In genomic region chr13:33244907-33245287, GRCh38 we compare ENCODE assay signal across 20 cellular contexts. TPM values are rescaled to one million over a fixed set of nuclear protein-coding genes. Genes with fewer than 3 reads are reported as not detected.
DNase-seq lines count a peak whose midpoint lies in the region; ATAC-seq, FAIRE-seq and TF ChIP-seq lines count a peak whose summit lies in the region.
"Had no signal": no experiment of that assay in that cellular context is flagged by ENCODE, and none has a peak within 500 bp of the region (broad histone marks: within the 10 kb centered on the region; RNA-seq: fewer than 3 reads in every experiment).

No MANE protein-coding gene starts in this region.

- H3K4me3 Mint-ChIP-seq in astrocyte (ENCODE audit: unreplicated experiment) = no peak overlapping the region
- no peak overlapping the region for H3K4me3 Mint-ChIP-seq in activated CD4-positive, alpha-beta T cell treated with anti-CD3 and anti-CD28 coated beads for 36 hours
- H3K4me3 Mint-ChIP-seq: CD8-positive, alpha-beta memory T cell had no signal

- WGBS in neuronal stem cell (ENCODE audit: extremely low coverage in 2 of 2, insufficient read length in 2 of 2, insufficient replicate concordance in 1 of 2), 2 donors = no CpG with 5 or more reads among the region's 4 CpGs

- no peak for TF ChIP-seq POLR2A in GM12891 (IDR thresholded peaks at IDR 0.05; ENCODE audit: low read depth, low read length)

- POLR2A ChIA-PET in activated CD4-positive, alpha-beta T cell treated with anti-CD3 and anti-CD28 coated beads for 36 hours (lab: Charles Lee) = no interaction called here

- intact Hi-C loops in activated CD4-positive, alpha-beta T cell treated with anti-CD3 and anti-CD28 coated beads for 36 hours (cut with DNase I, micrococcal nuclease) = no loop called here

- H2AFZ ChIP-seq in astrocyte (ENCODE audit: low read depth, low read length) = no peak overlapping the region
- H2AFZ ChIP-seq in neuron (ENCODE audit: low read depth, low read length) = peak overlapping the region; percentile 26
- no peak overlapping the region for H2AFZ ChIP-seq in neuronal stem cell (ENCODE audit: low read length)

- H2BK15ac ChIP-seq in neuronal stem cell (ENCODE audit: low read length) = no peak overlapping the region

- no peak overlapping the region for H3K4me2 ChIP-seq in astrocyte (ENCODE audit: low read length)
- no peak overlapping the region for H3K4me2 ChIP-seq in neuronal stem cell (ENCODE audit: insufficient read depth, low read length, poor library complexity, severe bottlenecking)
- H3K4me2 ChIP-seq: BLaER1 treated with 17β-estradiol and CSF1 and Interleukin-3, amounts not matched to agents 10 nM and 100 nM had no signal

- H3K79me1 ChIP-seq in neuronal stem cell (ENCODE audit: low read depth, low read length) = no peaks in the 10 kb centered on the region

- H3K27ac ChIP-seq in astrocyte (ENCODE audit: low read depth, low read length) (peak overlapping the region; percentile 10), epithelial cell of prostate (peak overlapping the region; percentile 43), neuronal stem cell (replicated peaks; ENCODE audit: low read length) (no peak overlapping the region)
- H3K27ac ChIP-seq: BLaER1 treated with 17β-estradiol and CSF1 and Interleukin-3, amounts not matched to agents 10 nM and 100 nM had no signal

- H2BK12ac ChIP-seq in neuronal stem cell (ENCODE audit: low read length) = no peak overlapping the region

- H3K27me3 ChIP-seq in astrocyte (ENCODE audit: insufficient read depth, low read length) (no peaks in the 10 kb centered on the region), neuron (ENCODE audit: insufficient read depth, low read length) (no peaks in the 10 kb centered on the region), neuronal stem cell (ENCODE audit: control insufficient read depth in 3 of 3, insufficient read depth in 3 of 3, low read depth in 1 of 3, low read length in 3 of 3) (no peaks in the 10 kb centered on the region)
- H3K27me3 ChIP-seq: BLaER1 treated with 17β-estradiol and CSF1 and Interleukin-3, amounts not matched to agents 10 nM and 100 nM had no signal

- H3K9me3 Mint-ChIP-seq in astrocyte (ENCODE audit: unreplicated experiment) = peaks cover 7% of the 10 kb centered on the region
- no peaks in the 10 kb centered on the region for H3K9me3 Mint-ChIP-seq in activated CD4-positive, alpha-beta T cell treated with anti-CD3 and anti-CD28 coated beads for 36 hours (ENCODE audit: low read depth)

- peaks cover 44% of the 10 kb centered on the region for H3K4me1 Mint-ChIP-seq in astrocyte (ENCODE audit: low read depth, unreplicated experiment)
- no peaks in the 10 kb centered on the region for H3K4me1 Mint-ChIP-seq in activated CD4-positive, alpha-beta T cell treated with anti-CD3 and anti-CD28 coated beads for 36 hours
- H3K4me1 Mint-ChIP-seq: CD8-positive, alpha-beta memory T cell had no signal

- H3K9me3 ChIP-seq in astrocyte (ENCODE audit: insufficient read depth, low read depth, low read length) (no peaks in the 10 kb centered on the region), neuron (ENCODE audit: low read length) (no peaks in the 10 kb centered on the region), neuronal stem cell (replicated peaks in 1 of 2; ENCODE audit: control insufficient read depth in 2 of 2, insufficient read depth in 1 of 2, low read depth in 1 of 2, low read length in 2 of 2) (peaks cover 2 to 7% of the 10 kb centered on the region in 2 donors)

- no peak overlapping the region for H4K8ac ChIP-seq in neuronal stem cell (ENCODE audit: low read depth, low read length)

- H3K36me3 Mint-ChIP-seq in astrocyte (ENCODE audit: low read depth, unreplicated experiment) = peaks cover 19% of the 10 kb centered on the region
- H3K36me3 Mint-ChIP-seq in activated CD4-positive, alpha-beta T cell treated with anti-CD3 and anti-CD28 coated beads for 36 hours (ENCODE audit: low read depth) = no peaks in the 10 kb centered on the region
- H3K36me3 Mint-ChIP-seq: CD8-positive, alpha-beta memory T cell had no signal

- no peak overlapping the region for H3K18ac ChIP-seq in neuronal stem cell (ENCODE audit: low read length)

- H3K14ac ChIP-seq in neuronal stem cell (ENCODE audit: low read length) = no peak overlapping the region

- no peak for TF ChIP-seq CTCF in astrocyte (IDR thresholded peaks at IDR 0.05; ENCODE audit: insufficient read depth, low read depth, low read length)

- DNase-seq in GM12891 (ENCODE audit: insufficient read length, low spot score) = no peak
- peak; percentile 17 for DNase-seq in astrocyte (ENCODE audit: low read depth)
- peak; percentile 36 for DNase-seq in epithelial cell of prostate (ENCODE audit: low read depth, low spot score)
- no peak for DNase-seq in NCI-H146 (lab: John Stamatoyannopoulos, UW)
- DNase-seq in neuronal stem cell (ENCODE audit: low spot score) = no peak
- no peak for DNase-seq in DMS 273 treated with DMSO at 0.1 percent for 48 hours (lab: John Stamatoyannopoulos, UW)
- no peak for DNase-seq in activated CD4-positive, alpha-beta T cell treated with anti-CD3 and anti-CD28 coated beads for 36 hours
- DNase-seq: CD8-positive, alpha-beta memory T cell; DMS79 treated with DMSO at 0.1 percent for 48 hours; GOT3; KBM-7; NCI-H1436; NCI-H2081; NCI-H510A; NCI-H774 had no signal

- H3K4me1 ChIP-seq in astrocyte (ENCODE audit: insufficient read depth, low read length) = peaks cover 23% of the 10 kb centered on the region
- H3K4me1 ChIP-seq in neuron (ENCODE audit: insufficient read depth, low read length) = peaks cover 3% of the 10 kb centered on the region
- H3K4me1 ChIP-seq in neuronal stem cell (ENCODE audit: control insufficient read depth in 2 of 2, insufficient read depth in 1 of 2, low read depth in 1 of 2, low read length in 2 of 2) = no peaks in the 10 kb centered on the region
- H3K4me1 ChIP-seq: BLaER1 treated with 17β-estradiol and CSF1 and Interleukin-3, amounts not matched to agents 10 nM and 100 nM had no signal

- CTCF ChIA-PET in activated CD4-positive, alpha-beta T cell treated with anti-CD3 and anti-CD28 coated beads for 36 hours (lab: Charles Lee) = interaction anchor here (1.2 kb wide), 1 partner anchor 17 kb away, joined by 3 read pairs; no protein-coding TSS in a partner anchor

- H3K4me3 ChIP-seq in astrocyte (ENCODE audit: insufficient read depth, low read depth, low read length) (no peak overlapping the region), neuron (ENCODE audit: low read length) (no peak overlapping the region), neuronal stem cell (ENCODE audit: low read length in 2 of 2) (no peak overlapping the region)
- H3K4me3 ChIP-seq: BLaER1 treated with 17β-estradiol and CSF1 and Interleukin-3, amounts not matched to agents 10 nM and 100 nM had no signal

- no peak overlapping the region for H3K27ac Mint-ChIP-seq in astrocyte (ENCODE audit: unreplicated experiment)
- no peak overlapping the region for H3K27ac Mint-ChIP-seq in activated CD4-positive, alpha-beta T cell treated with anti-CD3 and anti-CD28 coated beads for 36 hours
- H3K27ac Mint-ChIP-seq: CD8-positive, alpha-beta memory T cell had no signal

- peaks cover 93% of the 10 kb centered on the region for H3K79me2 ChIP-seq in astrocyte (ENCODE audit: insufficient read depth, low read length)

- no peak overlapping the region for H2BK5ac ChIP-seq in neuronal stem cell (ENCODE audit: low read length)

- H3K9ac ChIP-seq in astrocyte (ENCODE audit: low read length) (no peak overlapping the region), neuronal stem cell (ENCODE audit: low read depth, low read length, poor library complexity) (no peak overlapping the region)
- H3K9ac ChIP-seq: BLaER1 treated with 17β-estradiol and CSF1 and Interleukin-3, amounts not matched to agents 10 nM and 100 nM had no signal

- no peaks in the 10 kb centered on the region for H3K27me3 Mint-ChIP-seq in astrocyte (ENCODE audit: low read depth, unreplicated experiment)
- peaks cover 14% of the 10 kb centered on the region for H3K27me3 Mint-ChIP-seq in activated CD4-positive, alpha-beta T cell treated with anti-CD3 and anti-CD28 coated beads for 36 hours

- peak; percentile 33 for FAIRE-seq in GM12891 (lab: Jason Lieb, UNC)
- no peak for FAIRE-seq in astrocyte (lab: Jason Lieb, UNC)
- FAIRE-seq: A204.1, D721Med, GM12892 had no signal

- no peak for ATAC-seq in activated CD4-positive, alpha-beta T cell treated with anti-CD3 and anti-CD28 coated beads for 36 hours

- H3K4ac ChIP-seq in neuronal stem cell (ENCODE audit: low read length) = no peak overlapping the region

- no peak overlapping the region for H4K91ac ChIP-seq in neuronal stem cell (ENCODE audit: low read depth, low read length, poor library complexity)

- no peak overlapping the region for H3K23ac ChIP-seq in neuronal stem cell (ENCODE audit: low read depth, low read length, poor library complexity)

- H2BK120ac ChIP-seq in neuronal stem cell (ENCODE audit: low read depth, low read length) = no peak overlapping the region

- H3K36me3 ChIP-seq in astrocyte (ENCODE audit: insufficient read depth, low read length) = peaks cover 11% of the 10 kb centered on the region
- no peaks in the 10 kb centered on the region for H3K36me3 ChIP-seq in neuron (ENCODE audit: insufficient read depth, low read length)
- no peaks in the 10 kb centered on the region for H3K36me3 ChIP-seq in neuronal stem cell (replicated peaks in 1 of 2; ENCODE audit: control insufficient read depth in 2 of 2, insufficient read depth in 2 of 2, low read length in 2 of 2)
- H3K36me3 ChIP-seq: BLaER1 treated with 17β-estradiol and CSF1 and Interleukin-3, amounts not matched to agents 10 nM and 100 nM had no signal

- H2AK5ac ChIP-seq in neuronal stem cell (ENCODE audit: low read depth, low read length) = no peak overlapping the region

- peaks cover 3% of the 10 kb centered on the region for H4K20me1 ChIP-seq in astrocyte (ENCODE audit: insufficient read depth, low read length)
- H4K20me1 ChIP-seq: BLaER1 treated with 17β-estradiol and CSF1 and Interleukin-3, amounts not matched to agents 10 nM and 100 nM had no signal

TF ChIP-seq in GM12891, 5 proteins besides CTCF, POLR2A, EP300 and RAD21:
- TF ChIP-seq POU2F2 (IDR thresholded peaks at IDR 0.05; ENCODE audit: low read depth, low read length) (no peak), SPI1 (IDR thresholded peaks at IDR 0.05; ENCODE audit: low read depth, low read length) (no peak), PAX5 (IDR thresholded peaks at IDR 0.05; ENCODE audit: insufficient read depth, low read length, severe bottlenecking) (no peak), POLR2AphosphoS5 (IDR thresholded peaks at IDR 0.05; ENCODE audit: low read depth, low read length) (no peak), TAF1 (IDR thresholded peaks at IDR 0.05; ENCODE audit: low read depth, low read length) (no peak)

RNA-seq across cellular contexts. Expression of gene STARD13, which starts 40.7 kb away (rescaled TPM):
- polyA plus RNA-seq in GM12891 (2012; ENCODE audit: low read depth, missing spikeins) = 2.6 TPM
- total RNA-seq in astrocyte = 28.7 and 30.1 TPM in 2 replicates
- polyA plus RNA-seq in neuronal stem cell (2013, experiment 1 of 2) = 1.4 TPM
- polyA plus RNA-seq in neuronal stem cell (2013, experiment 2 of 2) = 1.4 TPM
- total RNA-seq in activated CD4-positive, alpha-beta T cell treated with anti-CD3 and anti-CD28 coated beads for 36 hours = under 1 TPM; 0.35 to 0.57 TPM
- polyA plus RNA-seq: CD8-positive, alpha-beta memory T cell had no signal

Comparison
In these comparisons a context has a peak if more than half of its experiments do, and no peak if none do; other contexts are left out.
1. DNase-seq: peak in astrocyte (single experiment) and epithelial cell of prostate (single experiment); none in GM12891 (single experiment), NCI-H146 (single experiment), neuronal stem cell (single experiment), DMS 273 treated with DMSO at 0.1 percent for 48 hours (single experiment) and activated CD4-positive, alpha-beta T cell treated with anti-CD3 and anti-CD28 coated beads for 36 hours (single experiment).
2. RNA of gene STARD13, which starts 40.7 kb away (total RNA-seq): 28.7 to 30.1 TPM in astrocyte; 0.35 to 0.57 TPM in activated CD4-positive, alpha-beta T cell treated with anti-CD3 and anti-CD28 coated beads for 36 hours; every median in the first group is over 10 times any median in the second.